Comparison of ENCODE assay signal across 32 cellular contexts in the genomic region with DNA sequence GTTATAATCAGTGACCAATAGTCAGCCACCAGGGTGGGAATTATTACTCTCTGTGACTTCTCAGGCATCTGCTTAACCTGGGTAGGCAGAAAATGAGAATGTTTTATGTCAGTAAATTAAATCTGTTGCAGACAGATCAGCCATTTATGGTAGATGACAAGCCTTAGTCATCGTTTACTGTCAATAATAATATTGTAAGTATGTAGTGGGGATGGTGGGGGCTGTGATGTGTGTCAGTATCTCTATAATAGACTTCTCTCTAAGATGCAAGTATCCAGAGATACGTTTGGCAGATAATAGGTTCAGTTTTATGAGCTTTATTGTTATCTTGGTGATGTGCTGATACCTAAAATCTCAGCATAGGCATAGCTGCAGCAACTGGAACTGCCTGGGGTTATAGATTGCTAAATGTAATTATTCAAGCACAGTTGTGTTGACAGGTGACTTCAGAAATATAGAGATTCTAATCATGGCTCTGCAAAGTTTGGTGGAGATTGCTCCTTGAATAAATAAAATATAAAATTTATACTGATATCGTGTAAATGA.
"Had no signal": no experiment of that assay in that cellular context is flagged by ENCODE, and none has a peak within 500 bp of the region (broad histone marks: within the 10 kb centered on the region; RNA-seq: fewer than 3 reads in every experiment).

No MANE protein-coding gene starts in this region.

- H3K9me3 ChIP-seq: adrenal gland, body of pancreas, breast epithelium, Peyer's patch, SJSA1 had no signal

- H3K36me3 Mint-ChIP-seq: activated CD4-positive, alpha-beta memory T cell treated with anti-CD3 and anti-CD28 coated beads for 36 hours; activated naive CD4-positive, alpha-beta T cell treated with anti-CD3 and anti-CD28 coated beads, Interleukin-2, amount 50 U/mL, for 72 hours had no signal

- ATAC-seq: activated CD4-positive, alpha-beta T cell treated with anti-CD3 and anti-CD28 coated beads for 36 hours; activated CD4-positive, CD25-positive, alpha-beta regulatory T cell treated with anti-CD3 and anti-CD28 coated beads, Interleukin-2, amount 50 U/mL, for 24 hours; activated naive CD4-positive, alpha-beta T cell treated with anti-CD3 and anti-CD28 coated beads, Interleukin-2, amount 50 U/mL, for 72 hours; activated T-cell treated with anti-CD3 and anti-CD28 coated beads, Interleukin-2, amount 50 U/mL, for 4 hours; body of pancreas; WTC11 had no signal

- H3K27me3 ChIP-seq: adrenal gland, body of pancreas, breast epithelium, Peyer's patch, SJSA1 had no signal

- H3K4me1 Mint-ChIP-seq: activated CD4-positive, alpha-beta T cell treated with anti-CD3 and anti-CD28 coated beads for 36 hours; WTC11 had no signal

- H3K36me3 ChIP-seq: adrenal gland, breast epithelium, Peyer's patch, SJSA1 had no signal

- H3K27ac ChIP-seq: adrenal gland, body of pancreas, breast epithelium, Peyer's patch, SJSA1 had no signal

- H3K4me3 Mint-ChIP-seq: activated CD4-positive, alpha-beta memory T cell treated with anti-CD3 and anti-CD28 coated beads for 36 hours; activated CD4-positive, alpha-beta T cell treated with anti-CD3 and anti-CD28 coated beads for 36 hours; activated naive CD4-positive, alpha-beta T cell treated with anti-CD3 and anti-CD28 coated beads for 36 hours; activated T-cell treated with anti-CD3 and anti-CD28 coated beads, Interleukin-2, amount 50 U/mL, for 4 hours; activated T-helper 1 cell treated with anti-CD3 and anti-CD28 coated beads, Interleukin-12 subunit alpha, Interleukin-12 subunit beta, Interleukin-2, Interleukin-4 antibody, amounts not matched to agents 30 ng/mL and 10 ng/mL and 1 ng/mL, durations not matched to agents 14 hours and 24 hours and 36 hours; T-helper 1 cell treated with Interleukin-12 subunit alpha and Interleukin-12 subunit beta and Interleukin-4 antibody, amounts not matched to agents 30 μg/mL and 1 μg/mL, for 36 hours; T-helper 2 cell treated with Interferon-gamma antibody and Interleukin-4, amounts not matched to agents 5 μg/mL and 100 μg/mL, for 36 hours; WTC11 had no signal

- H3K9me3 Mint-ChIP-seq: activated CD4-positive, alpha-beta memory T cell treated with anti-CD3 and anti-CD28 coated beads for 36 hours; activated naive CD4-positive, alpha-beta T cell treated with anti-CD3 and anti-CD28 coated beads for 36 hours; activated naive CD4-positive, alpha-beta T cell treated with anti-CD3 and anti-CD28 coated beads, Interleukin-2, amount 50 U/mL, for 72 hours; activated T-cell treated with anti-CD3 and anti-CD28 coated beads, Interleukin-2, amount 50 U/mL, for 4 hours; activated T-helper 1 cell treated with anti-CD3 and anti-CD28 coated beads, Interleukin-12 subunit alpha, Interleukin-12 subunit beta, Interleukin-2, Interleukin-4 antibody, amounts not matched to agents 30 ng/mL and 10 ng/mL and 1 ng/mL, durations not matched to agents 14 hours and 24 hours and 36 hours; T-helper 1 cell treated with Interleukin-12 subunit alpha and Interleukin-12 subunit beta and Interleukin-4 antibody, amounts not matched to agents 30 μg/mL and 1 μg/mL, for 36 hours; T-helper 2 cell treated with Interferon-gamma antibody and Interleukin-4, amounts not matched to agents 5 μg/mL and 100 μg/mL, for 36 hours had no signal

- DNase-seq: activated CD4-positive, alpha-beta memory T cell treated with anti-CD3 and anti-CD28 coated beads for 36 hours; activated CD4-positive, alpha-beta T cell treated with anti-CD3 and anti-CD28 coated beads for 36 hours; activated CD4-positive, alpha-beta T cell treated with anti-CD3 and anti-CD28 coated beads, Interleukin-2, amount 50 U/mL, for 1 hour; activated CD8-positive, alpha-beta memory T cell treated with anti-CD3 and anti-CD28 coated beads, Interleukin-2, amount 50 U/mL, for 4 hours; activated gamma-delta T cell treated with Interleukin-2 at 50 U/mL for 16 hours; activated naive CD4-positive, alpha-beta T cell treated with anti-CD3 and anti-CD28 coated beads for 36 hours; activated T-cell treated with anti-CD3 and anti-CD28 coated beads for 4 hours; activated T-cell treated with anti-CD3 and anti-CD28 coated beads, Interleukin-2, amount 50 U/mL, for 4 hours; adrenal gland; body of pancreas; KG1; MM.1S; MV-4-11; NCI-H1092; NCI-H1436 treated with DMSO at 0.1 percent for 48 hours; NCI-H187 treated with DMSO at 0.1 percent for 48 hours; NCI-H2081; NCI-H2171 treated with DMSO at 0.1 percent for 48 hours; NCI-H226; NCI-H524 treated with DMSO at 0.1 percent for 48 hours; NCI-H82; Peyer's patch; RPMI8226; SHP77 treated with DMSO at 0.1 percent for 48 hours had no signal

- H3K27me3 Mint-ChIP-seq: activated CD4-positive, alpha-beta memory T cell treated with anti-CD3 and anti-CD28 coated beads for 36 hours; activated CD4-positive, alpha-beta T cell treated with anti-CD3 and anti-CD28 coated beads for 36 hours had no signal

- H3K27ac Mint-ChIP-seq: activated CD4-positive, alpha-beta memory T cell treated with anti-CD3 and anti-CD28 coated beads for 36 hours; activated CD4-positive, alpha-beta T cell treated with anti-CD3 and anti-CD28 coated beads for 36 hours; activated naive CD4-positive, alpha-beta T cell treated with anti-CD3 and anti-CD28 coated beads for 36 hours; activated naive CD4-positive, alpha-beta T cell treated with anti-CD3 and anti-CD28 coated beads, Interleukin-2, amount 50 U/mL, for 72 hours; activated T-helper 1 cell treated with anti-CD3 and anti-CD28 coated beads, Interleukin-12 subunit alpha, Interleukin-12 subunit beta, Interleukin-2, Interleukin-4 antibody, amounts not matched to agents 30 ng/mL and 10 ng/mL and 1 ng/mL, durations not matched to agents 14 hours and 24 hours and 36 hours; T-helper 1 cell treated with Interleukin-12 subunit alpha and Interleukin-12 subunit beta and Interleukin-4 antibody, amounts not matched to agents 30 μg/mL and 1 μg/mL, for 36 hours; T-helper 2 cell treated with Interferon-gamma antibody and Interleukin-4, amounts not matched to agents 5 μg/mL and 100 μg/mL, for 36 hours; WTC11 had no signal

- H3K4me3 ChIP-seq: adrenal gland, body of pancreas, breast epithelium, Peyer's patch, SJSA1 had no signal
